In genomic region chr13:111317042-111317550, GRCh38 we compare ENCODE assay signal across 1 cellular context.
TF ChIP-seq lines count a peak whose summit lies in the region.

No MANE protein-coding gene starts in this region.

TF ChIP-seq in IMR-90, 13 proteins besides CTCF, POLR2A, EP300 and RAD21 (continued from another document):
- TF ChIP-seq BHLHE40 (IDR thresholded peaks at IDR 0.05; ENCODE audit: low read depth, low read length) (no peak), MXI1 (IDR thresholded peaks at IDR 0.05; ENCODE audit: borderline replicate concordance, low read depth, low read length) (no peak), RFX5 (IDR thresholded peaks at IDR 0.05; ENCODE audit: low read depth, low read length) (no peak), NFE2L2 (IDR thresholded peaks at IDR 0.05; ENCODE audit: low read depth, low read length) (no peak), MAZ (IDR thresholded peaks at IDR 0.05; ENCODE audit: borderline replicate concordance, low read depth, low read length) (no peak)
